20 cellular contexts compared by ENCODE assay signal in the genomic region with DNA sequence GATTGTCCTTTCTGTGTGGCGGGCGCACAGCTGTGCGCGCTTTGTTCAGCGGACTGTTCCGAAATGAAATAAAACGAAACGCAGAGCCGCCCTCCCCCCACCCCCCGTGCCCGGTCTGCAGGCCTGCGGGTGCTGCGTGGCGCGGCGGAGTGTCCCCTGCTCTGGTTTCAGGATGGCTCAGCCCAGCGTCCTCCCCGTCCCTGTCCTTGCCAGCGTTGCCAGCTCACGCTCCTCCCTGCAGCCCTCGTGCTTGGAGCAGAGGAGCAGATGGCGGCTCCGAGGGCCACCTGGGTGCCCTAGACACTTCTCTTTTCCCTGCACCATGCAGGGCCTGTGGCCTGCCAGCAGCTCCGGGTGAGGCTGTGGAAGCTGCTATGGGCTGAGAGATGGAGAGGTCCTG. TPM values are rescaled to one million over a fixed set of nuclear protein-coding genes. Genes with fewer than 3 reads are reported as not detected.
DNase-seq lines count a peak whose midpoint lies in the region; ATAC-seq, FAIRE-seq and TF ChIP-seq lines count a peak whose summit lies in the region.
"Had no signal": no experiment of that assay in that cellular context is flagged by ENCODE, and none has a peak within 500 bp of the region (broad histone marks: within the 10 kb centered on the region; RNA-seq: fewer than 3 reads in every experiment).

No MANE protein-coding gene starts in this region.

- FAIRE-seq in kidney (lab: Jason Lieb, UNC), result no peak
- FAIRE-seq: GM19239 had no signal

- TF ChIP-seq EP300 in transverse colon (IDR thresholded peaks at IDR 0.05; ENCODE audit: low read depth), result no peak

- no peaks in the 10 kb centered on the region for H3K4me1 ChIP-seq in heart right ventricle
- H3K4me1 ChIP-seq in kidney (ENCODE audit: control insufficient read depth in 1 of 2, insufficient read depth in 1 of 2, low read depth in 1 of 2, low read length in 2 of 2), result no peaks in the 10 kb centered on the region
- H3K4me1 ChIP-seq in transverse colon, result no peaks in the 10 kb centered on the region

- TF ChIP-seq POLR2A in transverse colon (IDR thresholded peaks at IDR 0.05), result no peak

- H3K9me3 ChIP-seq in heart right ventricle (peaks cover 0 to 20% (median 16%) of the 10 kb centered on the region in 11 donors), kidney (ENCODE audit: control insufficient read depth in 1 of 2, low read length in 2 of 2) (peaks cover 3 to 10% of the 10 kb centered on the region in 2 donors), transverse colon (peaks cover 0 to 14% of the 10 kb centered on the region in 2 donors)

- no peaks in the 10 kb centered on the region for H3K36me3 ChIP-seq in heart right ventricle
- no peaks in the 10 kb centered on the region for H3K36me3 ChIP-seq in kidney (ENCODE audit: control insufficient read depth in 1 of 2, insufficient read depth in 2 of 2, low read length in 2 of 2)
- H3K36me3 ChIP-seq in transverse colon, result no peaks in the 10 kb centered on the region

- DNase-seq in Right ventricle myocardium inferior (ENCODE audit: missing footprints), result peak; percentile 11
- DNase-seq in heart right ventricle, result no peak
- peak; percentile 54 for DNase-seq in NCI-H2171 (lab: John Stamatoyannopoulos, UW)
- peak; percentile 62 for DNase-seq in kidney
- DNase-seq in transverse colon, result peak; percentile 3
- no peak for DNase-seq in iPS-NIHi7 (ENCODE audit: extremely low spot score)
- DNase-seq in inferior parietal cortex (ENCODE audit: extremely low spot score), result no peak
- DNase-seq: AML-193, DMS153, EL, H9, Kasumi-1, NCI-H1105, NCI-H187, NCI-H446 treated with DMSO at 0.1 percent for 48 hours, NCI-H774, PC-9 had no signal

- TF ChIP-seq CTCF in heart right ventricle (IDR thresholded peaks at IDR 0.05), result no peak
- no peak for TF ChIP-seq CTCF in kidney (IDR thresholded peaks at IDR 0.05; ENCODE audit: borderline replicate concordance, extremely low read depth, insufficient read depth)
- TF ChIP-seq CTCF in transverse colon (IDR thresholded peaks at IDR 0.05), result no peak

- in situ Hi-C loops in transverse colon (cut with MboI; ENCODE audit: low pct_ligation_motif_present in 1 of 4, low pct_unique_long_range_greater_than_20kb in 1 of 4, low sequenced_read_pairs in 3 of 4), result no loop called here

- no peak for ATAC-seq in Right ventricle myocardium inferior
- no peak for ATAC-seq in heart right ventricle
- no peak for ATAC-seq in GM21526 (IDR thresholded peaks at IDR 0.05; ENCODE audit: low FRiP score, unreplicated experiment)

- no peak overlapping the region for H3K4me3 ChIP-seq in heart right ventricle
- H3K4me3 ChIP-seq in kidney (ENCODE audit: low read length in 2 of 2), result no peak overlapping the region
- H3K4me3 ChIP-seq in transverse colon, result no peak overlapping the region
- H3K4me3 ChIP-seq: PC-9 had no signal

- peaks cover 0 to 55% (median 30%) of the 10 kb centered on the region in 7 donors for H3K27me3 ChIP-seq in heart right ventricle
- no peaks in the 10 kb centered on the region for H3K27me3 ChIP-seq in transverse colon

- H3K27ac ChIP-seq in heart right ventricle (no peak overlapping the region), kidney (ENCODE audit: low read depth in 2 of 2, low read length in 2 of 2) (no peak overlapping the region), transverse colon (no peak overlapping the region)
- H3K27ac ChIP-seq: PC-9 had no signal

- H3K9ac ChIP-seq in kidney (ENCODE audit: low read length in 2 of 2), result no peak overlapping the region
- H3K9ac ChIP-seq: SK-N-SH had no signal

- intact Hi-C loops in Right ventricle myocardium inferior (cut with DNase I), result no loop called here
- intact Hi-C loops in heart right ventricle (cut with DNase I), result no loop called here
- intact Hi-C loops in kidney (cut with DNase I), result no loop called here
- intact Hi-C loops in transverse colon (cut with DNase I; ENCODE audit: low total_unique reads), result no loop called here

- WGBS in heart right ventricle, 2 donors, result 91 to 93% methylated on average over 24 of the region's 24 CpGs
- 93 to 95% methylated on average over 11 to 24 of the region's 24 CpGs for WGBS in transverse colon (ENCODE audit: low coverage in 1 of 2), 2 donors

RNA-seq across cellular contexts. Expression of a gene that starts 17.5 kb away (rescaled TPM):
- 0.68 TPM for total RNA-seq in Right ventricle myocardium inferior
- 1 to 10 TPM in 5 of 10 donors, under 1 TPM in 5; 0.30 to 4.3 (median 1.1) TPM for total RNA-seq in heart right ventricle
- under 1 TPM; 0.20 to 0.51 TPM for polyA plus RNA-seq in heart right ventricle
- total RNA-seq in kidney, result 1.4 TPM
- 0.52 TPM for polyA plus RNA-seq in kidney (ENCODE audit: insufficient read depth, low read depth, low replicate concordance)
- total RNA-seq in transverse colon, result 1 to 10 TPM in 1 of 4 donors, under 1 TPM in 2, not detected in 1; 0.27 to 2.5 (median 0.37) TPM
- total RNA-seq: PC-9 had no signal

Comparison
In these comparisons a context has a peak if more than half of its experiments do, and no peak if none do; other contexts are left out.
1. DNase-seq: peak in Right ventricle myocardium inferior (single experiment), NCI-H2171 (single experiment), kidney (single experiment) and transverse colon (single experiment); none in heart right ventricle (0 of 2), iPS-NIHi7 (single experiment) and inferior parietal cortex (single experiment).